Comparison of ENCODE assay signal across 9 cellular contexts in genomic region chr4:163681208-163681821, GRCh38.
DNase-seq lines count a peak whose midpoint lies in the region; ATAC-seq, FAIRE-seq and TF ChIP-seq lines count a peak whose summit lies in the region.
"Had no signal": no experiment of that assay in that cellular context is flagged by ENCODE, and none has a peak within 500 bp of the region (broad histone marks: within the 10 kb centered on the region; RNA-seq: fewer than 3 reads in every experiment).

No MANE protein-coding gene starts in this region.

- H3K9me3 ChIP-seq in spleen, result no peaks in the 10 kb centered on the region

- DNase-seq in activated CD4-positive, alpha-beta T cell treated with anti-CD3 and anti-CD28 coated beads for 4 hours, result peak; percentile 19 to 47
- no peak for DNase-seq in activated CD4-positive, alpha-beta T cell treated with anti-CD3 and anti-CD28 coated beads for 1 hour
- DNase-seq in GM19239 (ENCODE audit: insufficient read length, low spot score) (peak; percentile 20), RPMI7951 (ENCODE audit: low read depth) (peak; percentile 13), fibroblast of mammary gland (ENCODE audit: low read depth) (peak; percentile 62), spleen (no peak), middle frontal gyrus (ENCODE audit: extremely low spot score, low spot score) (no peak)

- H3K4me3 ChIP-seq in fibroblast of mammary gland (ENCODE audit: control insufficient read depth, low read depth, low read length) (no peak overlapping the region), spleen (no peak overlapping the region)

- peak; percentile 90 for ATAC-seq in HG03196 (IDR thresholded peaks at IDR 0.05; ENCODE audit: unreplicated experiment)

- WGBS in spleen, 5 donors, result 25 to 39% (median 35%) methylated on average over 2 of the region's 2 CpGs

- H3K36me3 ChIP-seq in spleen, result no peaks in the 10 kb centered on the region

- peak; percentile 93 for FAIRE-seq in GM19239 (lab: Jason Lieb, UNC)

- H3K27me3 ChIP-seq in spleen (replicated peaks in 1 of 7), result no peaks in the 10 kb centered on the region

- peak; percentile 70 for TF ChIP-seq CTCF in fibroblast of mammary gland (conservative IDR thresholded peaks at IDR 0.05; ENCODE audit: control insufficient read depth, insufficient read depth, low read depth, low read length)
- peak; percentile 51 to 83 (median 70) for TF ChIP-seq CTCF in spleen (IDR thresholded peaks at IDR 0.05 in 8 of 11, conservative IDR thresholded peaks at IDR 0.05 in 3 of 11)

- no peak overlapping the region for H3K27ac ChIP-seq in spleen
- H3K27ac ChIP-seq: epithelial cell of prostate had no signal

- intact Hi-C loops in spleen (cut with DNase I; ENCODE audit: low total_unique reads), result loop anchor here (2.0 kb wide), 1 partner anchor 129 kb away; no protein-coding TSS in a partner anchor

- peaks cover 0 to 11% (median 0%) of the 10 kb centered on the region in 6 donors for H3K4me1 ChIP-seq in spleen

- no peak for TF ChIP-seq POLR2A in spleen (IDR thresholded peaks at IDR 0.05)

Comparison
In these comparisons a context has a peak if more than half of its experiments do, and no peak if none do; other contexts are left out.
1. DNase-seq: peak in activated CD4-positive, alpha-beta T cell treated with anti-CD3 and anti-CD28 coated beads for 4 hours (2 of 2), GM19239 (single experiment), RPMI7951 (single experiment) and fibroblast of mammary gland (single experiment); none in activated CD4-positive, alpha-beta T cell treated with anti-CD3 and anti-CD28 coated beads for 1 hour (single experiment), spleen (single experiment) and middle frontal gyrus (single experiment).